Comparison of ENCODE assay signal across 24 cellular contexts in genomic region chrX:82589410-82589809, GRCh38.
DNase-seq lines count a peak whose midpoint lies in the region; TF ChIP-seq lines count a peak whose summit lies in the region.
"Had no signal": no experiment of that assay in that cellular context is flagged by ENCODE, and none has a peak within 500 bp of the region (broad histone marks: within the 10 kb centered on the region; RNA-seq: fewer than 3 reads in every experiment).

No MANE protein-coding gene starts in this region.

- no peaks in the 10 kb centered on the region for H3K4me1 ChIP-seq in smooth muscle cell (ENCODE audit: low read depth)
- no peaks in the 10 kb centered on the region for H3K4me1 ChIP-seq in suprapubic skin
- H3K4me1 ChIP-seq: BE2C, esophagus muscularis mucosa, prostate gland, upper lobe of left lung had no signal

- peak; percentile 54 for DNase-seq in LHCN-M2 (ENCODE audit: low read depth)
- peak; percentile 23 for DNase-seq in astrocyte of the cerebellum (ENCODE audit: low read depth)
- DNase-seq in fibroblast of villous mesenchyme (ENCODE audit: low read depth), result peak; percentile 0
- no peak for DNase-seq in smooth muscle cell (lab: John Stamatoyannopoulos, UW; ENCODE audit: unreplicated experiment)
- no peak for DNase-seq in type B pancreatic cell (ENCODE audit: extremely low spot score, unreplicated experiment)
- DNase-seq in suprapubic skin (ENCODE audit: low spot score in 2 of 2), result no peak
- no peak for DNase-seq in NCI-H1436 treated with DMSO at 0.1 percent for 48 hours (lab: John Stamatoyannopoulos, UW)
- DNase-seq: activated CD4-positive, alpha-beta T cell treated with anti-CD3 and anti-CD28 coated beads, Interleukin-2, amount 50 U/mL, for 4 hours; activated effector memory CD4-positive, alpha-beta T cell treated with anti-CD3 and anti-CD28 coated beads, Interleukin-2, amount 50 U/mL, for 16 hours; BE2C; effector CD4-positive, alpha-beta T cell; EL; H9; head of caudate nucleus; left ventricle myocardium superior; NCI-H1436; NCI-H510A treated with DMSO at 0.1 percent for 48 hours; SHP77 treated with DMSO at 0.1 percent for 48 hours; small intestine; stimulated activated CD4-positive, alpha-beta T cell treated with anti-CD3 and anti-CD28 coated beads, Interleukin-2, amount 100 ng/mL, for 48 hours; upper lobe of left lung had no signal

- H2AFZ ChIP-seq in smooth muscle cell (ENCODE audit: low read depth), result no peak overlapping the region

- no peak overlapping the region for H3K27ac Mint-ChIP-seq in type B pancreatic cell
- H3K27ac Mint-ChIP-seq: H9; stimulated activated naive CD8-positive, alpha-beta T cell treated with anti-CD3 and anti-CD28 coated beads, Interleukin-15, Interleukin-2, amounts not matched to agents 100 ng/mL and 50 ng/mL, for 24 hours had no signal

- H3K4me2 ChIP-seq in smooth muscle cell, result peak overlapping the region; percentile 35

- no peak for TF ChIP-seq POLR2A in suprapubic skin (IDR thresholded peaks at IDR 0.05)

- H3K9ac ChIP-seq in smooth muscle cell (ENCODE audit: low read depth), result no peak overlapping the region

- H3K36me3 ChIP-seq in smooth muscle cell (ENCODE audit: low read depth) (no peaks in the 10 kb centered on the region), suprapubic skin (no peaks in the 10 kb centered on the region)
- H3K36me3 ChIP-seq: BE2C, esophagus muscularis mucosa, prostate gland, upper lobe of left lung had no signal

- 46% methylated on average over 5 of the region's 5 CpGs for WGBS in smooth muscle cell (ENCODE audit: low lambda C conversion rate)
- 24% methylated on average over 5 of the region's 5 CpGs for WGBS in suprapubic skin

- H3K4me3 ChIP-seq in astrocyte of the cerebellum (ENCODE audit: low read depth, low read length) (no peak overlapping the region), fibroblast of villous mesenchyme (ENCODE audit: low read depth, low read length) (no peak overlapping the region), smooth muscle cell (no peak overlapping the region), suprapubic skin (no peak overlapping the region)
- H3K4me3 ChIP-seq: esophagus muscularis mucosa, prostate gland, upper lobe of left lung had no signal

- H3K9me3 Mint-ChIP-seq in type B pancreatic cell, result no peaks in the 10 kb centered on the region
- H3K9me3 Mint-ChIP-seq: stimulated activated naive CD8-positive, alpha-beta T cell treated with anti-CD3 and anti-CD28 coated beads, Interleukin-15, Interleukin-2, amounts not matched to agents 100 ng/mL and 50 ng/mL, for 24 hours had no signal

- H4K20me1 ChIP-seq in smooth muscle cell (ENCODE audit: low read depth), result no peaks in the 10 kb centered on the region

- H3K9me3 ChIP-seq in smooth muscle cell (replicated peaks; ENCODE audit: low read depth), result no peaks in the 10 kb centered on the region
- H3K9me3 ChIP-seq in suprapubic skin, result no peaks in the 10 kb centered on the region
- H3K9me3 ChIP-seq: BE2C, esophagus muscularis mucosa, prostate gland, upper lobe of left lung had no signal

- no peaks in the 10 kb centered on the region for H3K79me2 ChIP-seq in smooth muscle cell (ENCODE audit: low read depth)

- H3K36me3 Mint-ChIP-seq in type B pancreatic cell, result no peaks in the 10 kb centered on the region

- H3K4me3 Mint-ChIP-seq in type B pancreatic cell, result no peak overlapping the region
- H3K4me3 Mint-ChIP-seq: H9; stimulated activated naive CD8-positive, alpha-beta T cell treated with anti-CD3 and anti-CD28 coated beads, Interleukin-15, Interleukin-2, amounts not matched to agents 100 ng/mL and 50 ng/mL, for 24 hours had no signal

- H3K27ac ChIP-seq in smooth muscle cell (ENCODE audit: low read depth), result peak overlapping the region; percentile 39
- H3K27ac ChIP-seq in suprapubic skin, result no peak overlapping the region
- H3K27ac ChIP-seq: esophagus muscularis mucosa, prostate gland, upper lobe of left lung had no signal

- TF ChIP-seq EP300 in suprapubic skin (IDR thresholded peaks at IDR 0.05), result no peak

- H3K4me1 Mint-ChIP-seq in type B pancreatic cell (ENCODE audit: unreplicated experiment), result no peaks in the 10 kb centered on the region
- H3K4me1 Mint-ChIP-seq: H9 had no signal

- no peak for TF ChIP-seq CTCF in astrocyte of the cerebellum (IDR thresholded peaks at IDR 0.05; ENCODE audit: low read depth, low read length, missing control alignments)
- no peak for TF ChIP-seq CTCF in fibroblast of villous mesenchyme (IDR thresholded peaks at IDR 0.05; ENCODE audit: insufficient read depth, low read depth, low read length)
- TF ChIP-seq CTCF in smooth muscle cell (IDR thresholded peaks at IDR 0.05; ENCODE audit: borderline replicate concordance, insufficient read depth, poor library complexity, severe bottlenecking), result no peak
- no peak for TF ChIP-seq CTCF in type B pancreatic cell (conservative IDR thresholded peaks at IDR 0.05)
- no peak for TF ChIP-seq CTCF in suprapubic skin (IDR thresholded peaks at IDR 0.05)

- H3K27me3 ChIP-seq in smooth muscle cell (ENCODE audit: low read depth) (no peaks in the 10 kb centered on the region), suprapubic skin (no peaks in the 10 kb centered on the region)
- H3K27me3 ChIP-seq: BE2C, esophagus muscularis mucosa, upper lobe of left lung had no signal

- no peaks in the 10 kb centered on the region for H3F3A ChIP-seq in smooth muscle cell (ENCODE audit: low read depth)

- H3K27me3 Mint-ChIP-seq in type B pancreatic cell, result no peaks in the 10 kb centered on the region
- H3K27me3 Mint-ChIP-seq: stimulated activated naive CD8-positive, alpha-beta T cell treated with anti-CD3 and anti-CD28 coated beads, Interleukin-15, Interleukin-2, amounts not matched to agents 100 ng/mL and 50 ng/mL, for 24 hours had no signal

- in situ Hi-C loops in astrocyte of the cerebellum (cut with HindIII; ENCODE audit: low sequenced_read_pairs), result no loop called here

Comparison
In these comparisons a context has a peak if more than half of its experiments do, and no peak if none do; other contexts are left out.
1. DNase-seq: peak in LHCN-M2 (single experiment), astrocyte of the cerebellum (single experiment) and fibroblast of villous mesenchyme (single experiment); none in smooth muscle cell (single experiment), type B pancreatic cell (single experiment), suprapubic skin (0 of 2) and NCI-H1436 treated with DMSO at 0.1 percent for 48 hours (single experiment).